Comparison of ENCODE assay signal across 16 cellular contexts in genomic region chr4:7281316-7282093, GRCh38.
"Had no signal": no experiment of that assay in that cellular context is flagged by ENCODE, and none has a peak within 500 bp of the region (broad histone marks: within the 10 kb centered on the region; RNA-seq: fewer than 3 reads in every experiment).

No MANE protein-coding gene starts in this region.

- H3K4me3 Mint-ChIP-seq: activated CD4-positive, alpha-beta T cell treated with anti-CD3 and anti-CD28 coated beads for 36 hours; activated CD8-positive, alpha-beta T cell treated with anti-CD3 and anti-CD28 coated beads for 36 hours; activated naive CD8-positive, alpha-beta T cell treated with anti-CD3 and anti-CD28 coated beads, Interleukin-2, amount 10 ng/mL, durations not matched to agents 7 days and 5 days; natural killer cell treated with Interleukin-12 subunit alpha and Interleukin-12 subunit beta and Interleukin-15 and Interleukin-18, amount 100 ng/mL, for 72 hours; stimulated activated naive CD8-positive, alpha-beta T cell treated with anti-CD3 and anti-CD28 coated beads, Interleukin-15, amount 100 ng/mL, for 72 hours had no signal

- H3K4me1 Mint-ChIP-seq: activated CD4-positive, alpha-beta T cell treated with anti-CD3 and anti-CD28 coated beads for 36 hours; activated naive CD8-positive, alpha-beta T cell treated with anti-CD3 and anti-CD28 coated beads, Interleukin-2, amount 10 ng/mL, durations not matched to agents 7 days and 5 days; stimulated activated naive CD8-positive, alpha-beta T cell treated with anti-CD3 and anti-CD28 coated beads, Interleukin-15, amount 100 ng/mL, for 72 hours had no signal

- ATAC-seq: activated CD4-positive, alpha-beta T cell treated with anti-CD3 and anti-CD28 coated beads for 36 hours; activated CD8-positive, alpha-beta T cell treated with anti-CD3 and anti-CD28 coated beads for 36 hours; heart right ventricle; natural killer cell treated with Interleukin-12 subunit alpha and Interleukin-12 subunit beta and Interleukin-15 and Interleukin-18, amount 100 ng/mL, for 72 hours; stimulated activated naive CD8-positive, alpha-beta T cell treated with anti-CD3 and anti-CD28 coated beads, Interleukin-15, amount 100 ng/mL, for 72 hours had no signal

- H3K27ac ChIP-seq: ascending aorta, cardiac muscle cell, esophagus squamous epithelium, heart right ventricle, left ventricle myocardium inferior, sigmoid colon, thoracic aorta had no signal

- H3K36me3 ChIP-seq: ascending aorta, cardiac muscle cell, esophagus squamous epithelium, heart right ventricle, left ventricle myocardium inferior, sigmoid colon, thoracic aorta had no signal

- DNase-seq: activated CD4-positive, alpha-beta T cell treated with anti-CD3 and anti-CD28 coated beads for 36 hours; activated CD8-positive, alpha-beta memory T cell treated with anti-CD3 and anti-CD28 coated beads, Interleukin-2, amount 50 U/mL, for 48 hours; activated CD8-positive, alpha-beta T cell treated with anti-CD3 and anti-CD28 coated beads for 36 hours; activated naive CD8-positive, alpha-beta T cell treated with anti-CD3 and anti-CD28 coated beads, Interleukin-2, amount 10 ng/mL, durations not matched to agents 7 days and 5 days; esophagus squamous epithelium; heart right ventricle; left ventricle myocardium inferior; mesenchymal stem cell; sigmoid colon; stimulated activated CD4-positive, alpha-beta T cell treated with anti-CD3 and anti-CD28 coated beads, Interleukin-2, amount 100 ng/mL, for 48 hours; stimulated activated naive CD8-positive, alpha-beta T cell treated with anti-CD3 and anti-CD28 coated beads, Interleukin-15, amount 100 ng/mL, for 72 hours; T-helper 9 cell had no signal

- H3K36me3 Mint-ChIP-seq: activated naive CD8-positive, alpha-beta T cell treated with anti-CD3 and anti-CD28 coated beads, Interleukin-2, amount 10 ng/mL, durations not matched to agents 7 days and 5 days; natural killer cell treated with Interleukin-12 subunit alpha and Interleukin-12 subunit beta and Interleukin-15 and Interleukin-18, amount 100 ng/mL, for 72 hours had no signal

- H3K9me3 Mint-ChIP-seq: activated CD8-positive, alpha-beta T cell treated with anti-CD3 and anti-CD28 coated beads for 36 hours; activated naive CD8-positive, alpha-beta T cell treated with anti-CD3 and anti-CD28 coated beads, Interleukin-2, amount 10 ng/mL, durations not matched to agents 7 days and 5 days; natural killer cell treated with Interleukin-12 subunit alpha and Interleukin-12 subunit beta and Interleukin-15 and Interleukin-18, amount 100 ng/mL, for 72 hours; stimulated activated naive CD8-positive, alpha-beta T cell treated with anti-CD3 and anti-CD28 coated beads, Interleukin-15, amount 100 ng/mL, for 72 hours had no signal

- H3K27me3 ChIP-seq: ascending aorta, cardiac muscle cell, sigmoid colon had no signal

- H3K9me3 ChIP-seq: ascending aorta, esophagus squamous epithelium, heart right ventricle, left ventricle myocardium inferior, sigmoid colon, thoracic aorta had no signal

- H3K27ac Mint-ChIP-seq: activated CD4-positive, alpha-beta T cell treated with anti-CD3 and anti-CD28 coated beads for 36 hours; activated CD8-positive, alpha-beta T cell treated with anti-CD3 and anti-CD28 coated beads for 36 hours; activated naive CD8-positive, alpha-beta T cell treated with anti-CD3 and anti-CD28 coated beads, Interleukin-2, amount 10 ng/mL, durations not matched to agents 7 days and 5 days; natural killer cell treated with Interleukin-12 subunit alpha and Interleukin-12 subunit beta and Interleukin-15 and Interleukin-18, amount 100 ng/mL, for 72 hours had no signal

- H3K4me3 ChIP-seq: ascending aorta, cardiac muscle cell, esophagus squamous epithelium, heart right ventricle, left ventricle myocardium inferior, sigmoid colon, thoracic aorta had no signal
